In genomic region chr4:183444953-183445543, GRCh38 we compare ENCODE assay signal across 8 cellular contexts. TPM values are rescaled to one million over a fixed set of nuclear protein-coding genes. Genes with fewer than 3 reads are reported as not detected.
DNase-seq lines count a peak whose midpoint lies in the region; ATAC-seq and TF ChIP-seq lines count a peak whose summit lies in the region.

No MANE protein-coding gene starts in this region.

- ATAC-seq in GM21529 (IDR thresholded peaks at IDR 0.05; ENCODE audit: unreplicated experiment), result peak; percentile 22

- TF ChIP-seq EP300 in sigmoid colon (IDR thresholded peaks at IDR 0.05), result no peak

- H3K4me3 Mint-ChIP-seq in IgD-negative memory B cell, result peak overlapping the region; percentile 96 to 99 (median 98)
- peak overlapping the region; percentile 97 for H3K4me3 Mint-ChIP-seq in activated naive CD4-positive, alpha-beta T cell treated with anti-CD3 and anti-CD28 coated beads, Interleukin-2, amount 50 U/mL, for 24 hours

- H3K4me3 ChIP-seq in right atrium auricular region, result peak overlapping the region; percentile 85 to 89
- H3K4me3 ChIP-seq in sigmoid colon, result peak overlapping the region; percentile 85 to 95 (median 93)

- H3K27me3 Mint-ChIP-seq in IgD-negative memory B cell, result no peaks in the 10 kb centered on the region
- no peaks in the 10 kb centered on the region for H3K27me3 Mint-ChIP-seq in activated naive CD4-positive, alpha-beta T cell treated with anti-CD3 and anti-CD28 coated beads, Interleukin-2, amount 50 U/mL, for 24 hours

- H3K9me3 ChIP-seq in right atrium auricular region (no peaks in the 10 kb centered on the region), sigmoid colon (no peaks in the 10 kb centered on the region)

- H3K4me1 Mint-ChIP-seq in IgD-negative memory B cell, result peaks cover 22 to 39% (median 23%) of the 10 kb centered on the region in 3 donors
- peaks cover 60% of the 10 kb centered on the region for H3K4me1 Mint-ChIP-seq in activated naive CD4-positive, alpha-beta T cell treated with anti-CD3 and anti-CD28 coated beads, Interleukin-2, amount 50 U/mL, for 24 hours

- no peaks in the 10 kb centered on the region for H3K9me3 Mint-ChIP-seq in IgD-negative memory B cell
- no peaks in the 10 kb centered on the region for H3K9me3 Mint-ChIP-seq in activated naive CD4-positive, alpha-beta T cell treated with anti-CD3 and anti-CD28 coated beads, Interleukin-2, amount 50 U/mL, for 24 hours

- no peak for TF ChIP-seq POLR2A in sigmoid colon (IDR thresholded peaks at IDR 0.05)

- H3K27me3 ChIP-seq in right atrium auricular region, result no peaks in the 10 kb centered on the region
- no peaks in the 10 kb centered on the region for H3K27me3 ChIP-seq in sigmoid colon

- H3K27ac ChIP-seq in right atrium auricular region (peak overlapping the region; percentile 98), sigmoid colon (peak overlapping the region; percentile 97 to 99 (median 98))

- DNase-seq in NCI-H2227 (lab: John Stamatoyannopoulos, UW; ENCODE audit: unreplicated experiment), result peak; percentile 37
- no peak for DNase-seq in NCI-H2227 treated with DMSO at 0.1 percent for 48 hours (lab: John Stamatoyannopoulos, UW)
- DNase-seq in right atrium auricular region (ENCODE audit: low spot score), result peak; percentile 60
- DNase-seq in sigmoid colon, result peak; percentile 74
- no peak for DNase-seq in amniotic stem cell (lab: John Stamatoyannopoulos, UW)

- H3K27ac Mint-ChIP-seq in IgD-negative memory B cell, result peak overlapping the region; percentile 98 to 99 (median 98)
- peak overlapping the region; percentile 98 for H3K27ac Mint-ChIP-seq in activated naive CD4-positive, alpha-beta T cell treated with anti-CD3 and anti-CD28 coated beads, Interleukin-2, amount 50 U/mL, for 24 hours

- peaks cover 32% of the 10 kb centered on the region for H3K36me3 ChIP-seq in right atrium auricular region
- H3K36me3 ChIP-seq in sigmoid colon, result peaks cover 14 to 45% (median 20%) of the 10 kb centered on the region in 4 donors

- intact Hi-C loops in sigmoid colon (cut with DNase I), result loop anchor here (1.0 to 2.0 kb wide), 2 partner anchors 61 to 214 kb away; partner anchors contain the start of genes RWDD4 and TRAPPC11

- WGBS in sigmoid colon, 2 donors, result 0% methylated on average over 39 of the region's 39 CpGs

- no peaks in the 10 kb centered on the region for H3K36me3 Mint-ChIP-seq in IgD-negative memory B cell
- H3K36me3 Mint-ChIP-seq in activated naive CD4-positive, alpha-beta T cell treated with anti-CD3 and anti-CD28 coated beads, Interleukin-2, amount 50 U/mL, for 24 hours, result peaks cover 11% of the 10 kb centered on the region

- TF ChIP-seq CTCF in right atrium auricular region (IDR thresholded peaks at IDR 0.05) (no peak), sigmoid colon (IDR thresholded peaks at IDR 0.05) (no peak)

- peaks cover 0 to 47% of the 10 kb centered on the region in 2 donors for H3K4me1 ChIP-seq in right atrium auricular region
- peaks cover 0 to 52% (median 37%) of the 10 kb centered on the region in 4 donors for H3K4me1 ChIP-seq in sigmoid colon

RNA-seq across cellular contexts. Expression of gene CDKN2AIP, which starts 0.6 kb away (rescaled TPM):
- polyA plus RNA-seq in IgD-negative memory B cell (38.8 TPM), sigmoid colon (10 to 100 TPM; 12.9 to 14.8 (median 13.2) TPM)
- total RNA-seq in right atrium auricular region (10 to 100 TPM in 1 of 2 donors, 1 to 10 TPM in 1; 9.7 to 11.1 TPM), sigmoid colon (10 to 100 TPM; 17.7 to 35.0 (median 27.4) TPM)

RNA-seq across cellular contexts. Expression of gene ING2, which starts 59.8 kb away (rescaled TPM):
- polyA plus RNA-seq in IgD-negative memory B cell (17.2 TPM), sigmoid colon (10 to 100 TPM; 11.1 to 29.8 (median 27.6) TPM)
- total RNA-seq in right atrium auricular region (1 to 10 TPM; 4.6 to 7.7 TPM), sigmoid colon (10 to 100 TPM in 1 of 4 donors, 1 to 10 TPM in 3; 8.6 to 13.3 (median 9.3) TPM)

Comparison
In these comparisons a context has a peak if more than half of its experiments do, and no peak if none do; other contexts are left out.
1. DNase-seq: peak in NCI-H2227 (single experiment), right atrium auricular region (single experiment) and sigmoid colon (single experiment); none in NCI-H2227 treated with DMSO at 0.1 percent for 48 hours (single experiment) and amniotic stem cell (single experiment).